ENCODE assay signal across 8 cellular contexts in the genomic region with DNA sequence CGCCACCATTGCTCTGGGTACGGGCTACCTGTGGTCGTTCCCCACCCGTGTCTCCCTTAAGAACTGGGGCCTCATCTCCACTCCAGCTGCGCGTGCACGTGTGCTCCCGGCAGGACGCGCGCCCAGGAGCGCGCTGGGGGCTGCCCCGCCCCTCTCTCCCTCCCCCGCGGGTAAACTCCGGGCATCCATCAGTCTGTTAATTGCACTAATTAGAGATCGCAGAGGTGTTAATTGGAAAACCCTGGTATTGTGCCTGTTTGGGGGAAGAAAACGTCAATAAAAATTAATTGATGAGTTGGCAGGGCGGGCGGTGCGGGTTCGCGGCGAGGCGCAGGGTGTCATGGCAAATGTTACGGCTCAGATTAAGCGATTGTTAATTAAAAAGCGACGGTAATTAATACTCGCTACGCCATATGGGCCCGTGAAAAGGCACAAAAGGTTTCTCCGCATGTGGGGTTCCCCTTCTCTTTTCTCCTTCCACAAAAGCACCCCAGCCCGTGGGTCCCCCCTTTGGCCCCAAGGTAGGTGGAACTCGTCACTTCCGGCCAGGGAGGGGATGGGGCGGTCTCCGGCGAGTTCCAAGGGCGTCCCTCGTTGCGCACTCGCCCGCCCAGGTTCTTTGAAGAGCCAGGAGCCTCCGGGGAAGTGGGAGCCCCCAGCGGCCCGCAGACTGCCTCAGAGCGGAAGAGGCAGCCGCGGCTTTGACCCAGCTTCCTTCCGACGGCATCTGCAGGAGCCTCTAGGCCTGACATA. TPM values are rescaled to one million over a fixed set of nuclear protein-coding genes. Genes with fewer than 3 reads are reported as not detected.
DNase-seq lines count a peak whose midpoint lies in the region; ATAC-seq and TF ChIP-seq lines count a peak whose summit lies in the region.

No MANE protein-coding gene starts in this region.

- H3K4me3 ChIP-seq in iPS-18c (ENCODE audit: insufficient read depth, low read depth, low read length) = peak overlapping the region; percentile 54

- no peaks in the 10 kb centered on the region for H3K36me3 Mint-ChIP-seq in HFFc6 (ENCODE audit: low read depth)
- peaks cover 7% of the 10 kb centered on the region for H3K36me3 Mint-ChIP-seq in T-cell

- POLR2A ChIA-PET in T-cell (lab: Charles Lee) = no interaction called here

- peak; percentile 82 for DNase-seq in COR-L47 (lab: John Stamatoyannopoulos, UW)
- DNase-seq in HFFc6 = no peak
- peak; percentile 58 to 96 (median 92) for DNase-seq in T-cell
- DNase-seq in activated naive CD8-positive, alpha-beta T cell treated with anti-CD3 and anti-CD28 coated beads, Interleukin-2, amount 50 U/mL, for 16 hours (ENCODE audit: low read depth, low spot score) = peak; percentile 63
- DNase-seq in stimulated activated CD4-positive, alpha-beta T cell treated with anti-CD3 and anti-CD28 coated beads, Interleukin-2, amount 100 ng/mL, for 48 hours = peak; percentile 63 to 70
- no peak for DNase-seq in NCI-H1092 (lab: John Stamatoyannopoulos, UW)
- no peak for DNase-seq in HuH-7.5 (ENCODE audit: low spot score)

- H3K9me3 Mint-ChIP-seq in HFFc6 (no peaks in the 10 kb centered on the region), T-cell (no peaks in the 10 kb centered on the region)

- H3K9me3 ChIP-seq in iPS-18c (ENCODE audit: control insufficient read depth, insufficient read depth, low read length) = no peaks in the 10 kb centered on the region

- H3K27ac Mint-ChIP-seq in HFFc6 (peak overlapping the region; percentile 21; the same call in 1 of the 2 replicates), T-cell (peak overlapping the region in 1 of 2 donors; percentile 22)

- H3K27me3 Mint-ChIP-seq in HFFc6 (ENCODE audit: insufficient read depth) (no peaks in the 10 kb centered on the region), T-cell (peaks cover 2 to 3% of the 10 kb centered on the region in 2 donors)

- peak; percentile 92 to 96 (median 94) for ATAC-seq in T-cell (replicated peaks in 1 of 4)

- no peaks in the 10 kb centered on the region for H3K4me1 Mint-ChIP-seq in HFFc6 (ENCODE audit: low read depth)
- H3K4me1 Mint-ChIP-seq in T-cell = peaks cover 23 to 33% (median 30%) of the 10 kb centered on the region in 3 donors

- CTCF ChIA-PET in T-cell (lab: Charles Lee) = interaction anchor here in 1 of 2 donors (0.5 to 1.0 kb wide), 4 partner anchors 42 to 171 kb away, joined by 3 to 8 read pairs (median 4); no protein-coding TSS in a partner anchor

- no peak for TF ChIP-seq CTCF in HFFc6 (IDR thresholded peaks at IDR 0.05)

- peak overlapping the region; percentile 78; the same call in 1 of the 2 replicates for H3K4me3 Mint-ChIP-seq in HFFc6
- peak overlapping the region; percentile 79 to 87 (median 81) for H3K4me3 Mint-ChIP-seq in T-cell

RNA-seq across cellular contexts. Expression of gene FOXP4, which starts 14.4 kb away (rescaled TPM):
- 10 to 100 TPM; 17.9 to 24.4 (median 24.0) TPM for total RNA-seq in HFFc6 (2021; fragmentation: NEBNext Ultra II Directional; extraction: Animal tissue kit (Norgen Biotek cat#: 25700))
- 10 to 100 TPM in 1 of 5 donors, 1 to 10 TPM in 4; 4.6 to 10.1 (median 9.5) TPM for total RNA-seq in T-cell

Comparison
In these comparisons a context has a peak if more than half of its experiments do, and no peak if none do; other contexts are left out.
1. DNase-seq: peak in COR-L47 (single experiment), T-cell (34 of 34), activated naive CD8-positive, alpha-beta T cell treated with anti-CD3 and anti-CD28 coated beads, Interleukin-2, amount 50 U/mL, for 16 hours (single experiment) and stimulated activated CD4-positive, alpha-beta T cell treated with anti-CD3 and anti-CD28 coated beads, Interleukin-2, amount 100 ng/mL, for 48 hours (2 of 2); none in HFFc6 (single experiment), NCI-H1092 (single experiment) and HuH-7.5 (single experiment).